ENCODE assay signal across 8 cellular contexts in genomic region chrX:134622056-134622812, GRCh38. TPM values are rescaled to one million over a fixed set of nuclear protein-coding genes. Genes with fewer than 3 reads are reported as not detected.
DNase-seq lines count a peak whose midpoint lies in the region; ATAC-seq, FAIRE-seq and TF ChIP-seq lines count a peak whose summit lies in the region.

No MANE protein-coding gene starts in this region.

- H3K27me3 ChIP-seq in GM23248 (replicated peaks; ENCODE audit: insufficient read depth), result no peaks in the 10 kb centered on the region
- no peaks in the 10 kb centered on the region for H3K27me3 ChIP-seq in GM12878 (replicated peaks in 1 of 2; ENCODE audit: control insufficient read depth in 2 of 2, insufficient read depth in 2 of 2, low read length in 1 of 2)

- peaks cover 30% of the 10 kb centered on the region for H3K4me1 Mint-ChIP-seq in osteocyte (ENCODE audit: unreplicated experiment)

- POLR2A ChIA-PET in GM12878 (lab: Charles Lee), result no interaction called here

- no peaks in the 10 kb centered on the region for H3K36me3 Mint-ChIP-seq in osteocyte (ENCODE audit: unreplicated experiment)

- intact Hi-C loops in GM12878 (cut with micrococcal nuclease; ENCODE audit: unreplicated experiment), result no loop called here

- peak; percentile 54 for FAIRE-seq in GM12878 (lab: Jason Lieb, UNC)

- H3K9me2 ChIP-seq in GM23248 (ENCODE audit: insufficient read depth), result no peaks in the 10 kb centered on the region

- H3K79me2 ChIP-seq in GM23248 (ENCODE audit: insufficient read depth), result no peaks in the 10 kb centered on the region
- H3K79me2 ChIP-seq in GM12878 (ENCODE audit: control insufficient read depth, insufficient read depth, low read length), result no peaks in the 10 kb centered on the region

- in situ Hi-C loops in GM23248 (cut with MboI), result no loop called here
- in situ Hi-C loops in GM12878 (cut with MboI), result no loop called here

- TF ChIP-seq EP300 in GM12878 (IDR thresholded peaks at IDR 0.05; ENCODE audit: borderline replicate concordance in 1 of 2, control insufficient read depth in 1 of 2, low read depth in 2 of 2, low read length in 2 of 2), result no peak

- DNase-seq in NK-92 treated with Interleukin-12 subunit alpha and Interleukin-12 subunit beta, amount 100 ng/mL, for 24 hours (lab: John Stamatoyannopoulos, UW), result peak; percentile 10
- DNase-seq in NK-92 (lab: John Stamatoyannopoulos, UW; ENCODE audit: unreplicated experiment), result no peak
- DNase-seq in GM23248, result peak; percentile 87
- peak; percentile 92 for DNase-seq in LHCN-M2 (ENCODE audit: low read depth)
- DNase-seq in GM12878 (ENCODE audit: low read depth, low spot score), result peak; percentile 35
- no peak for DNase-seq in osteocyte (ENCODE audit: extremely low spot score, unreplicated experiment)
- DNase-seq in NCI-H2227 treated with DMSO at 0.1 percent for 48 hours (lab: John Stamatoyannopoulos, UW), result no peak
- DNase-seq in midbrain (lab: John Stamatoyannopoulos, UW), result no peak

- SMC1A ChIA-PET in GM12878 (lab: Charles Lee; ENCODE audit: uncharacterized antibody, unreplicated experiment), result interaction anchor here (0.6 to 1.2 kb wide), 3 partner anchors 10 to 306 kb away, joined by 3 to 4 read pairs (median 4); no protein-coding TSS in a partner anchor

- no peak overlapping the region for H3K4me3 Mint-ChIP-seq in osteocyte (ENCODE audit: unreplicated experiment)

- peaks cover 42% of the 10 kb centered on the region for H3K4me1 ChIP-seq in GM23248 (ENCODE audit: insufficient read depth)
- H3K4me1 ChIP-seq in GM12878 (ENCODE audit: control insufficient read depth, insufficient read depth, low read length), result peaks cover 5% of the 10 kb centered on the region

- 6 to 11% methylated on average over 6 of the region's 6 CpGs for WGBS in GM23248 (ENCODE audit: low coverage in 1 of 2, low lambda C conversion rate in 2 of 2, missing lambda C conversion rate in 2 of 2), 2 experiments
- WGBS in GM12878 (ENCODE audit: insufficient coverage, insufficient replicate concordance, low lambda C conversion rate, missing lambda C conversion rate), result 6% methylated on average over 6 of the region's 6 CpGs

- peak overlapping the region; percentile 58; the same call in 1 of the 2 replicates for H2AFZ ChIP-seq in GM23248
- peak overlapping the region; percentile 33; the same call in 1 of the 2 replicates for H2AFZ ChIP-seq in GM12878 (ENCODE audit: control insufficient read depth, low read depth, low read length)

- H4K20me1 ChIP-seq in GM23248 (ENCODE audit: insufficient read depth), result no peaks in the 10 kb centered on the region
- H4K20me1 ChIP-seq in GM12878 (ENCODE audit: control insufficient read depth, insufficient read depth), result no peaks in the 10 kb centered on the region

- H3F3A ChIP-seq in GM23248 (ENCODE audit: insufficient read depth), result peaks cover 25% of the 10 kb centered on the region

- TF ChIP-seq POLR2A in GM12878 (IDR thresholded peaks at IDR 0.05; ENCODE audit: low read depth, low read length), result no peak

- TF ChIP-seq CTCF in GM12878 (IDR thresholded peaks at IDR 0.05 in 2 of 3, conservative IDR thresholded peaks at IDR 0.05 in 1 of 3; ENCODE audit: control insufficient read depth in 2 of 3, extremely low read depth in 1 of 3, insufficient read depth in 1 of 3, low read depth in 3 of 3, low read length in 3 of 3) (no peak), osteocyte (IDR thresholded peaks at IDR 0.05) (no peak)

- TF ChIP-seq RAD21 in GM12878 (IDR thresholded peaks at IDR 0.05; ENCODE audit: insufficient read depth, low read depth, low read length), result no peak

- H3K27me3 Mint-ChIP-seq in osteocyte (ENCODE audit: unreplicated experiment), result no peaks in the 10 kb centered on the region

- H3K9me3 ChIP-seq in GM23248 (ENCODE audit: low read depth) (no peaks in the 10 kb centered on the region), GM12878 (replicated peaks; ENCODE audit: control insufficient read depth, insufficient read depth, low read length) (no peaks in the 10 kb centered on the region)

- BruUV-seq in GM12878 (replicated peaks; lab: Mats Ljungman, UMichigan), result no TSS peak

- CTCF ChIA-PET in GM12878 (lab: Yijun Ruan, JAX), result no interaction called here

- H3K4me2 ChIP-seq in GM23248 (ENCODE audit: unreplicated experiment), result peak overlapping the region; percentile 70
- peak overlapping the region; percentile 65 for H3K4me2 ChIP-seq in GM12878 (ENCODE audit: control insufficient read depth, insufficient read depth)

- H3K9ac ChIP-seq in GM23248, result no peak overlapping the region
- no peak overlapping the region for H3K9ac ChIP-seq in GM12878 (ENCODE audit: control insufficient read depth, insufficient read depth, low read length)

- peak overlapping the region; percentile 84 for H3K27ac Mint-ChIP-seq in osteocyte (ENCODE audit: unreplicated experiment)

- H3K4me3 ChIP-seq in GM23248, result peak overlapping the region; percentile 36; the same call in 1 of the 2 replicates
- H3K4me3 ChIP-seq in GM12878, result no peak overlapping the region

- no peaks in the 10 kb centered on the region for H3K9me3 Mint-ChIP-seq in osteocyte (ENCODE audit: unreplicated experiment)

- peak; percentile 98 for ATAC-seq in GM12878

- H3K27ac ChIP-seq in GM23248 (peak overlapping the region; percentile 61), GM12878 (ENCODE audit: control insufficient read depth, insufficient read depth) (no peak overlapping the region)

- no peaks in the 10 kb centered on the region for H3K36me3 ChIP-seq in GM23248 (ENCODE audit: low read depth)
- no peaks in the 10 kb centered on the region for H3K36me3 ChIP-seq in GM12878 (ENCODE audit: control insufficient read depth in 2 of 2, insufficient read depth in 2 of 2, low read length in 1 of 2)

- RAD21 ChIA-PET in GM12878 (lab: Charles Lee; ENCODE audit: unreplicated experiment), result interaction anchor here (0.6 to 1.9 kb wide), 2 partner anchors 10 to 94 kb away, joined by 3 to 6 read pairs; no protein-coding TSS in a partner anchor

TF ChIP-seq in GM12878, 131 proteins besides CTCF, POLR2A, EP300 and RAD21 (continues in another document):
- TF ChIP-seq SMARCA5 (IDR thresholded peaks at IDR 0.05) (no peak), ETV6 (conservative IDR thresholded peaks at IDR 0.05 in 1 of 2, IDR thresholded peaks at IDR 0.05 in 1 of 2; ENCODE audit: borderline replicate concordance in 1 of 2, low read depth in 1 of 2) (no peak), CEBPB (IDR thresholded peaks at IDR 0.05; ENCODE audit: borderline replicate concordance in 1 of 2, low read depth in 2 of 2, low read length in 2 of 2) (no peak), MTA3 (IDR thresholded peaks at IDR 0.05; ENCODE audit: borderline replicate concordance, low read length) (no peak), IKZF2 (IDR thresholded peaks at IDR 0.05) (peak; percentile 32 to 43; a peak in 3 of 4 replicates), YY1 (IDR thresholded peaks at IDR 0.05; ENCODE audit: low read depth, low read length) (no peak), JUNB (IDR thresholded peaks at IDR 0.05) (peak; percentile 66), SPI1 (IDR thresholded peaks at IDR 0.05; ENCODE audit: borderline replicate concordance, insufficient read depth, low read depth, low read length) (no peak), EED (IDR thresholded peaks at IDR 0.05; ENCODE audit: low read depth) (peak; percentile 45; the same call in 1 of the 2 replicates), SUZ12 (IDR thresholded peaks at IDR 0.05; ENCODE audit: unreplicated experiment) (no peak), MXI1 (IDR thresholded peaks at IDR 0.05; ENCODE audit: low read depth, low read length) (no peak), BMI1 (IDR thresholded peaks at IDR 0.05; ENCODE audit: borderline replicate concordance) (no peak), NFIC (IDR thresholded peaks at IDR 0.05; ENCODE audit: low read depth, low read length) (0 out of 2 replicates have a peak, but pooled peaks have one; percentile 32), TCF12 (IDR thresholded peaks at IDR 0.05; ENCODE audit: low read depth, low read length) (0 out of 2 replicates have a peak, but pooled peaks have one; percentile 29), BCL3 (IDR thresholded peaks at IDR 0.05; ENCODE audit: borderline replicate concordance, insufficient read depth, low read depth, low read length, poor library complexity, severe bottlenecking) (peak; percentile 47), POLR2AphosphoS5 (IDR thresholded peaks at IDR 0.05; ENCODE audit: low read length) (no peak)

RNA-seq across cellular contexts. Expression of gene PLAC1, which starts 36.0 kb away (rescaled TPM):
- 0.63 TPM in 1 of 2 replicates, not detected in the other for total RNA-seq in GM23248 (2014; rRNA removed; shearing (Covaris generic))
- polyA plus RNA-seq in GM23248 (2016; fragmentation: Nextera tagmentation; extraction: Ambion mirVana) (not detected in 2 replicates), GM12878 (2011; rRNA removed) (0.05 TPM in 1 of 2 replicates, not detected in the other), GM12878 (2014; fragmentation: Illumina TruSeq; extraction: Trizol) (0.33 TPM in 1 of 2 replicates, not detected in the other), GM12878 (2014; fragmentation: Nextera tagmentation; extraction: Ambion mirVana) (under 1 TPM in 1 of 2 experiments, not detected in 1; 0.07 TPM), GM12878 (2014; rRNA removed) (not detected in 2 replicates), GM12878 (2016; fragmentation: Nextera tagmentation; extraction: Ambion mirVana) (under 1 TPM in 1 of 2 experiments, not detected in 1; 0.42 TPM)
- total RNA-seq in LHCN-M2 (2014; rRNA removed) (0.17 TPM in 1 of 2 replicates, not detected in the other), GM12878 (2014; rRNA removed) (0.17 TPM in 1 of 2 replicates, not detected in the other), GM12878 (2014; rRNA removed; fragmentation: Illumina TruSeq; extraction: Trizol) (0.18 TPM in 1 of 2 replicates, not detected in the other), GM12878 (2021) (not detected in 2 replicates), osteocyte (not detected in 2 replicates)
- 0.40 TPM for polyA plus RNA-seq in LHCN-M2 (2012)
- not detected in 2 replicates for total RNA-seq in GM12878 (2013; cell fraction: nucleolus; rRNA removed)
- not detected for polyA plus RNA-seq in GM12878 (2011; ENCODE audit: low read depth)
- 0.13 and 0.15 TPM in 2 replicates for polyA plus RNA-seq in GM12878 (2011; cell fraction: cytosol; rRNA removed)
- polyA plus RNA-seq in GM12878 (2011; cell fraction: nucleus; rRNA removed), result not detected in 2 replicates
- 0.10 TPM in 1 of 2 replicates, not detected in the other for polyA plus RNA-seq in GM12878 (2012)
- not detected in 2 replicates for polyA minus RNA-seq in GM12878 (2011; rRNA and poly(A)+ RNA removed)
- polyA minus RNA-seq in GM12878 (2011; cell fraction: cytosol; rRNA and poly(A)+ RNA removed), result not detected in 2 replicates
- not detected in 2 replicates for polyA minus RNA-seq in GM12878 (2011; cell fraction: nucleus; rRNA and poly(A)+ RNA removed)

Comparison
In these comparisons a context has a peak if more than half of its experiments do, and no peak if none do; other contexts are left out.
1. DNase-seq: peak in NK-92 treated with Interleukin-12 subunit alpha and Interleukin-12 subunit beta, amount 100 ng/mL, for 24 hours (single experiment), GM23248 (single experiment), LHCN-M2 (single experiment) and GM12878 (single experiment); none in NK-92 (single experiment), osteocyte (single experiment), NCI-H2227 treated with DMSO at 0.1 percent for 48 hours (single experiment) and midbrain (single experiment).